Comparison of ENCODE assay signal across 8 cellular contexts in genomic region chr9:94166237-94167054, GRCh38.
DNase-seq lines count a peak whose midpoint lies in the region; ATAC-seq, FAIRE-seq and TF ChIP-seq lines count a peak whose summit lies in the region.

No MANE protein-coding gene starts in this region.

- H3K27ac ChIP-seq in HepG2 (ENCODE audit: extremely low read length, insufficient read depth, low read length) = peak overlapping the region; percentile 99

- POLR2A ChIA-PET in HepG2 (lab: Yijun Ruan, JAX) = interaction anchor here (0.6 to 2.0 kb wide), 16 partner anchors 9 to 867 kb away, joined by 3 to 19 read pairs (median 4); partner anchors contain the start of genes PTPDC1 and ZNF169

- H3K4me3 ChIP-seq in HepG2 (replicated peaks in 1 of 3; ENCODE audit: insufficient read depth in 1 of 3, low read depth in 2 of 3, low read length in 3 of 3) = peak overlapping the region; percentile 82 to 93 (median 83)

- CTCF ChIA-PET in HepG2 (lab: Yijun Ruan, JAX; ENCODE audit: low intra/inter-chr PET ratio, low total read pairs) = no interaction called here

- H3K27me3 Mint-ChIP-seq in CD14-positive monocyte (ENCODE audit: low read depth in 3 of 3) = peaks cover 0 to 3% (median 0%) of the 10 kb centered on the region in 3 donors
- H3K27me3 Mint-ChIP-seq in dendritic cell treated with granulocyte-macrophage colony-stimulating factor and Interleukin-4, amounts not matched to agents 40 ng/mL and 50 ng/mL, for 4 days = no peaks in the 10 kb centered on the region

- TF ChIP-seq EP300 in HepG2 (IDR thresholded peaks at IDR 0.05; ENCODE audit: low read depth in 2 of 2, low read length in 2 of 2) (peak in 1 of 2 experiments; percentile 61; a peak in 3 of 4 replicates), HepG2 (CRISPR knock-in tag; IDR thresholded peaks at IDR 0.05; ENCODE audit: borderline replicate concordance) (no peak)

- H3K4me3 Mint-ChIP-seq in CD14-positive monocyte = peak overlapping the region; percentile 84 to 90
- peak overlapping the region; percentile 89 for H3K4me3 Mint-ChIP-seq in dendritic cell treated with granulocyte-macrophage colony-stimulating factor and Interleukin-4, amounts not matched to agents 40 ng/mL and 50 ng/mL, for 4 days

- H3K9me3 Mint-ChIP-seq in CD14-positive monocyte = peaks cover 0 to 3% (median 0%) of the 10 kb centered on the region in 7 donors
- H3K9me3 Mint-ChIP-seq in dendritic cell treated with granulocyte-macrophage colony-stimulating factor and Interleukin-4, amounts not matched to agents 40 ng/mL and 50 ng/mL, for 4 days = no peaks in the 10 kb centered on the region

- 0% methylated on average over 12 of the region's 100 CpGs for WGBS in HepG2 (ENCODE audit: low lambda C conversion rate)

- H3K4me1 Mint-ChIP-seq in CD14-positive monocyte = peaks cover 39% of the 10 kb centered on the region
- peaks cover 25% of the 10 kb centered on the region for H3K4me1 Mint-ChIP-seq in dendritic cell treated with granulocyte-macrophage colony-stimulating factor and Interleukin-4, amounts not matched to agents 40 ng/mL and 50 ng/mL, for 4 days (ENCODE audit: low read depth)

- peaks cover 54% of the 10 kb centered on the region for H3K4me1 ChIP-seq in HepG2 (ENCODE audit: insufficient read depth, low read length)

- H2AFZ ChIP-seq in HepG2 (ENCODE audit: low read length) = no peak overlapping the region

- in situ Hi-C loops in HepG2 (cut with HindIII; ENCODE audit: extremely low pct_ligation_motif_present, low pct_unique_long_range_greater_than_20kb) = no loop called here

- no peaks in the 10 kb centered on the region for H3K36me3 Mint-ChIP-seq in CD14-positive monocyte
- H3K36me3 Mint-ChIP-seq in dendritic cell treated with granulocyte-macrophage colony-stimulating factor and Interleukin-4, amounts not matched to agents 40 ng/mL and 50 ng/mL, for 4 days (ENCODE audit: low read depth) = peaks cover 10% of the 10 kb centered on the region

- TF ChIP-seq CTCF in CD14-positive monocyte (IDR thresholded peaks at IDR 0.05) (no peak), HepG2 (CRISPR knock-in tag; IDR thresholded peaks at IDR 0.05) (no peak)

- H3K9ac ChIP-seq in HepG2 (ENCODE audit: insufficient read depth, low read depth, low read length) = peak overlapping the region; percentile 100

- no peaks in the 10 kb centered on the region for H3K27me3 ChIP-seq in HepG2 (ENCODE audit: control insufficient read depth in 1 of 2, insufficient read depth in 2 of 2, low read length in 2 of 2)

- ATAC-seq in GM19372 (IDR thresholded peaks at IDR 0.05; ENCODE audit: low read depth, unreplicated experiment) (peak; percentile 59), HG03521 (IDR thresholded peaks at IDR 0.05; ENCODE audit: unreplicated experiment) (peak; percentile 57), HepG2 (peak; percentile 68)

- peak; percentile 60 for FAIRE-seq in HepG2 (lab: Jason Lieb, UNC)

- no TSS peak for BruUV-seq in HepG2 (replicated peaks; lab: Mats Ljungman, UMichigan)

- peak; percentile 72 to 82 for TF ChIP-seq POLR2A in HepG2 (IDR thresholded peaks at IDR 0.05; ENCODE audit: insufficient read depth in 1 of 2, low read depth in 2 of 2, low read length in 2 of 2)

- DNase-seq in CD14-positive monocyte (ENCODE audit: low spot score) (peak; percentile 95), NCI-H69 (lab: John Stamatoyannopoulos, UW) (peak; percentile 100), HepG2 (ENCODE audit: low spot score) (peak; percentile 97)
- DNase-seq in activated CD4-positive, alpha-beta T cell treated with anti-CD3 and anti-CD28 coated beads, Interleukin-2, amount 50 U/mL, for 24 hours (ENCODE audit: low read depth in 1 of 2, low spot score in 1 of 2) = peak; percentile 78 to 95
- peak; percentile 89 to 92 for DNase-seq in stimulated activated CD4-positive, alpha-beta T cell treated with anti-CD3 and anti-CD28 coated beads, Interleukin-2, amount 100 ng/mL, for 48 hours

- H3K9me3 ChIP-seq in HepG2 (ENCODE audit: low read length) = no peaks in the 10 kb centered on the region

- no peaks in the 10 kb centered on the region for H3K36me3 ChIP-seq in HepG2 (replicated peaks in 1 of 2; ENCODE audit: control insufficient read depth in 1 of 2, insufficient read depth in 2 of 2, low read length in 2 of 2)

- TF ChIP-seq RAD21 in HepG2 (CRISPR knock-in tag; IDR thresholded peaks at IDR 0.05) = peak; percentile 69

- H3K27ac Mint-ChIP-seq in CD14-positive monocyte = peak overlapping the region; percentile 93 to 97 (median 95)
- peak overlapping the region; percentile 94 for H3K27ac Mint-ChIP-seq in dendritic cell treated with granulocyte-macrophage colony-stimulating factor and Interleukin-4, amounts not matched to agents 40 ng/mL and 50 ng/mL, for 4 days

- H3K4me2 ChIP-seq in HepG2 (ENCODE audit: low read depth, low read length) = peak overlapping the region; percentile 70

- H3K79me2 ChIP-seq in HepG2 (ENCODE audit: insufficient read depth, low read length) = peaks cover 46% of the 10 kb centered on the region

- intact Hi-C loops in CD14-positive monocyte (cut with micrococcal nuclease) = loop anchor here (5.0 to 10.0 kb wide), 4 partner anchors 88 to 1052 kb away; partner anchors contain the start of gene ZNF169 (in 1 of the 2)
- intact Hi-C loops in dendritic cell treated with granulocyte-macrophage colony-stimulating factor and Interleukin-4, amounts not matched to agents 40 ng/mL and 50 ng/mL, for 4 days (cut with micrococcal nuclease) = loop anchor here (2.0 to 5.0 kb wide), 4 partner anchors 46 to 209 kb away; partner anchors contain the start of genes BARX1 and ZNF169
- intact Hi-C loops in HepG2 (cut with micrococcal nuclease; ENCODE audit: unreplicated experiment) = loop anchor here (5.0 kb wide), 1 partner anchor 99 kb away; no protein-coding TSS in a partner anchor

- H4K20me1 ChIP-seq in HepG2 (ENCODE audit: insufficient read depth, low read length) = peaks cover 46% of the 10 kb centered on the region

TF ChIP-seq in HepG2, 621 proteins besides CTCF, POLR2A, EP300 and RAD21 (continues in another document):
- TF ChIP-seq HOXD1 (CRISPR knock-in tag; IDR thresholded peaks at IDR 0.05) (0 out of 2 replicates have a peak, but pooled peaks have one; percentile 17), ZMAT3 (CRISPR knock-in tag; conservative IDR thresholded peaks at IDR 0.05) (no peak), ZKSCAN5 (CRISPR knock-in tag; IDR thresholded peaks at IDR 0.05) (no peak), MTF2 (CRISPR knock-in tag; IDR thresholded peaks at IDR 0.05; ENCODE audit: borderline replicate concordance) (no peak), BRF2 (CRISPR knock-in tag; IDR thresholded peaks at IDR 0.05) (peak; percentile 53), ZNF556 (CRISPR knock-in tag; IDR thresholded peaks at IDR 0.05; ENCODE audit: borderline replicate concordance) (no peak), SCMH1 (CRISPR knock-in tag; IDR thresholded peaks at IDR 0.05; ENCODE audit: borderline replicate concordance) (no peak), REXO4 (CRISPR knock-in tag; IDR thresholded peaks at IDR 0.05; ENCODE audit: borderline replicate concordance) (no peak), PAWR (CRISPR knock-in tag; IDR thresholded peaks at IDR 0.05; ENCODE audit: borderline replicate concordance) (no peak), SSRP1 (CRISPR knock-in tag; IDR thresholded peaks at IDR 0.05) (no peak), CEBPB (IDR thresholded peaks at IDR 0.05; ENCODE audit: borderline replicate concordance, low read depth, low read length) (no peak), CREB1 (IDR thresholded peaks at IDR 0.05) (peak; percentile 99), CREB1 (CRISPR knock-in tag; IDR thresholded peaks at IDR 0.05) (peak; percentile 96), FOSL1 (CRISPR knock-in tag; IDR thresholded peaks at IDR 0.05; ENCODE audit: borderline replicate concordance) (peak; percentile 12; the same call in 1 of the 2 replicates), DRAP1 (CRISPR knock-in tag; IDR thresholded peaks at IDR 0.05) (no peak), SALL2 (CRISPR knock-in tag; IDR thresholded peaks at IDR 0.05) (peak; percentile 15; the same call in 1 of the 2 replicates), ZNF639 (CRISPR knock-in tag; conservative IDR thresholded peaks at IDR 0.05) (peak; percentile 88), ZMYM4 (CRISPR knock-in tag; IDR thresholded peaks at IDR 0.05) (no peak), ZNF652 (CRISPR knock-in tag; IDR thresholded peaks at IDR 0.05; ENCODE audit: borderline replicate concordance, low read depth) (no peak), E2F1 (CRISPR knock-in tag; IDR thresholded peaks at IDR 0.05) (no peak; the same call in 1 of the 2 replicates)

Comparison
In these comparisons a context has a peak if more than half of its experiments do, and no peak if none do; other contexts are left out.
1. Peak in every context shown above with its lines: DNase-seq, ATAC-seq, H3K4me3 ChIP-seq and H3K27ac ChIP-seq.